20 cellular contexts compared by ENCODE assay signal in the genomic region with DNA sequence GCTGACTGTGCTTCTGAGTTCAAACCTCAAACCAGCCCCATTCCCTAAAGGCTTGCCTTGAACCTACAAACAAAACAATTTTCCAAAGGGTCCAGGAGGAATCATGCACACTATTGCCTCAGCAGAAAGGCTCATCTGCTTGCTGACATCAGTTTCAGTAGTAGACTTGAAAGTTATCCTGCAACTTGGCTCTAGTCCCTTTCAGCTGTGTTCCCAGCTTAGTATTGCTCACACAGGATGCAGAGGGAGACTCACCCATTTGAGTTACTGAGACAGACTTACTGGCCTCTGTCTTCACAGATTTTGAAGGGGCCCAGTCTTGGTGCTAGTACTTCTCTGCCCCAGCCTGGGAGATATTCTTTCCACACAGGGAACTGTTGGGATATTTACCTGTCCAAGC. TPM values are rescaled to one million over a fixed set of nuclear protein-coding genes. Genes with fewer than 3 reads are reported as not detected.
DNase-seq lines count a peak whose midpoint lies in the region; ATAC-seq, FAIRE-seq and TF ChIP-seq lines count a peak whose summit lies in the region.
"Had no signal": no experiment of that assay in that cellular context is flagged by ENCODE, and none has a peak within 500 bp of the region (broad histone marks: within the 10 kb centered on the region; RNA-seq: fewer than 3 reads in every experiment).

No MANE protein-coding gene starts in this region.

- DNase-seq in AG08395 (ENCODE audit: low spot score), result peak; percentile 87
- DNase-seq in GM18507 (ENCODE audit: extremely low spot score, insufficient read length, low read depth), result no peak
- DNase-seq in RPMI7951 (ENCODE audit: low read depth), result peak; percentile 37
- DNase-seq in fibroblast of pulmonary artery (ENCODE audit: low read depth), result peak; percentile 77
- DNase-seq in hippocampal formation (lab: John Stamatoyannopoulos, UW), result no peak
- DNase-seq in left cardiac atrium, result no peak
- no peak for DNase-seq in SW480 (ENCODE audit: low spot score)
- no peak for DNase-seq in midbrain (lab: John Stamatoyannopoulos, UW)
- DNase-seq: activated naive CD4-positive, alpha-beta T cell treated with anti-CD3 and anti-CD28 coated beads, Interleukin-2, amount 10 ng/mL, durations not matched to agents 7 days and 5 days; DND-41; GOT3; KG1; NCI-H1092 treated with DMSO at 0.1 percent for 48 hours; NCI-H69; right cardiac atrium; stomach had no signal

- H3K4me3 ChIP-seq in fibroblast of pulmonary artery (replicated peaks; ENCODE audit: low read depth, low read length), result no peak overlapping the region
- H3K4me3 ChIP-seq: A549, stomach had no signal

- ATAC-seq in left cardiac atrium, result no peak
- ATAC-seq: A549, left lobe of liver, right cardiac atrium had no signal

- no peak for TF ChIP-seq CTCF in fibroblast of pulmonary artery (IDR thresholded peaks at IDR 0.05; ENCODE audit: low read length, missing control alignments)

- intact Hi-C loops in left cardiac atrium (cut with DNase I), result no loop called here

- peak; percentile 71 for FAIRE-seq in GM18507 (lab: Jason Lieb, UNC)
- FAIRE-seq: A549, GM12891, RCC 7860 had no signal

RNA-seq across cellular contexts. Expression of gene TFB1M, which starts 38.5 kb away (rescaled TPM):
- 20.3 and 22.3 TPM in 2 replicates for total RNA-seq in RPMI7951 (2014; rRNA removed; shearing (Covaris generic))
- total RNA-seq in left cardiac atrium, result 10 to 100 TPM; 13.9 to 15.6 TPM

Comparison
In these comparisons a context has a peak if more than half of its experiments do, and no peak if none do; other contexts are left out.
1. DNase-seq: peak in AG08395 (single experiment), RPMI7951 (single experiment) and fibroblast of pulmonary artery (single experiment); none in GM18507 (single experiment), hippocampal formation (0 of 2), left cardiac atrium (single experiment), SW480 (single experiment) and midbrain (single experiment).